In the genomic region with DNA sequence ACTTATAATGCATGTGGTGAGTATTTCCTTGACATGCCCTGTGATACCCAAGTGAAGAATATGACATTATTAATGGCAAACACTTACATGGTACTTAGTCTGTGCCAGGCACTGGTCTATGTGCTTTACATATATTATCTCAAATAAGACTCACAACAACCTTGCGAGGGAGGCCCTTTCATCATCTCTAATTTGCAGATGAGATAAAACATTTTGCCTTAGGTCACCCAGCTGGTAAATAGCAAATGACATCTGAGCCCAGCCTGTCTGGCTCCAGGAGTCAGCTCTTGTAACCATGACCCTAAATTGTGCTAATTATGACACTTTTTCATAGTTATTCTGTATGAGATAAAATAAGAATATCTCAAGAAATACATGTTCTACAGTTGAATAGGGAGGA, we compare ENCODE assay signal across 25 cellular contexts.
"Had no signal": no experiment of that assay in that cellular context is flagged by ENCODE, and none has a peak within 500 bp of the region (broad histone marks: within the 10 kb centered on the region; RNA-seq: fewer than 3 reads in every experiment).

No MANE protein-coding gene starts in this region.

- H3K27ac ChIP-seq: PC-9, Peyer's patch, SJCRH30, SK-N-MC had no signal

- ATAC-seq: HepG2, Right ventricle myocardium inferior had no signal

- DNase-seq: IMR-90; Karpas-422; KG1; MG63; NCI-H1092; NCI-H1105 treated with DMSO at 0.1 percent for 48 hours; NCI-H1417 treated with DMSO at 0.1 percent for 48 hours; NCI-H146; NCI-H1694 treated with DMSO at 0.1 percent for 48 hours; NCI-H1930; NCI-H2081; NCI-H2107; NCI-H2171 treated with DMSO at 0.1 percent for 48 hours; NCI-H524; NCI-H526 treated with DMSO at 0.1 percent for 48 hours; NCI-H774; NK-92 treated with Interleukin-12 subunit alpha and Interleukin-12 subunit beta, amount 100 ng/mL, for 24 hours; Peyer's patch; SHP77 treated with DMSO at 0.1 percent for 48 hours; SJCRH30; T-helper 1 cell had no signal

- H3K4me3 ChIP-seq: MG63, PC-9, Peyer's patch, SJCRH30, SK-N-MC had no signal
